In genomic region chr16:57533366-57533617, GRCh38 we compare ENCODE assay signal across 2 cellular contexts.
TF ChIP-seq lines count a peak whose summit lies in the region.

No MANE protein-coding gene starts in this region.

TF ChIP-seq in A549, 52 proteins besides CTCF, POLR2A, EP300 and RAD21:
- TF ChIP-seq EHF (CRISPR knock-in tag; IDR thresholded peaks at IDR 0.05) (no peak), CHD2 (IDR thresholded peaks at IDR 0.05; ENCODE audit: low read length, partially characterized antibody) (no peak), POLR2AphosphoS2 (conservative IDR thresholded peaks at IDR 0.05; ENCODE audit: low read length) (no peak), PBX3 (IDR thresholded peaks at IDR 0.05) (no peak), ZC3H11A (IDR thresholded peaks at IDR 0.05) (no peak), GATA3 (IDR thresholded peaks at IDR 0.05; ENCODE audit: borderline replicate concordance) (no peak), KDM5A (IDR thresholded peaks at IDR 0.05) (no peak), RFX5 (IDR thresholded peaks at IDR 0.05) (no peak), CEBPB (IDR thresholded peaks at IDR 0.05) (no peak), RCOR1 (IDR thresholded peaks at IDR 0.05; ENCODE audit: low read depth, low read length) (no peak), E2F6 (IDR thresholded peaks at IDR 0.05; ENCODE audit: borderline replicate concordance, low read depth) (no peak), ATOH8 (CRISPR knock-in tag; IDR thresholded peaks at IDR 0.05; ENCODE audit: low read depth) (no peak)
- TF ChIP-seq, protein P1, sequence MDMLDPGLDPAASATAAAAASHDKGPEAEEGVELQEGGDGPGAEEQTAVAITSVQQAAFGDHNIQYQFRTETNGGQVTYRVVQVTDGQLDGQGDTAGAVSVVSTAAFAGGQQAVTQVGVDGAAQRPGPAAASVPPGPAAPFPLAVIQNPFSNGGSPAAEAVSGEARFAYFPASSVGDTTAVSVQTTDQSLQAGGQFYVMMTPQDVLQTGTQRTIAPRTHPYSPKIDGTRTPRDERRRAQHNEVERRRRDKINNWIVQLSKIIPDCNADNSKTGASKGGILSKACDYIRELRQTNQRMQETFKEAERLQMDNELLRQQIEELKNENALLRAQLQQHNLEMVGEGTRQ (IDR thresholded peaks at IDR 0.05), result no peak
- TF ChIP-seq, protein P2, sequence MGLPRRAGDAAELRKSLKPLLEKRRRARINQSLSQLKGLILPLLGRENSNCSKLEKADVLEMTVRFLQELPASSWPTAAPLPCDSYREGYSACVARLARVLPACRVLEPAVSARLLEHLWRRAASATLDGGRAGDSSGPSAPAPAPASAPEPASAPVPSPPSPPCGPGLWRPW (IDR thresholded peaks at IDR 0.05), result no peak

TF ChIP-seq in GM23338, 12 proteins besides CTCF, POLR2A, EP300 and RAD21:
- TF ChIP-seq ZNF331 (CRISPR knock-in tag; IDR thresholded peaks at IDR 0.05; ENCODE audit: low read depth), result no peak
- TF ChIP-seq, protein P3, sequence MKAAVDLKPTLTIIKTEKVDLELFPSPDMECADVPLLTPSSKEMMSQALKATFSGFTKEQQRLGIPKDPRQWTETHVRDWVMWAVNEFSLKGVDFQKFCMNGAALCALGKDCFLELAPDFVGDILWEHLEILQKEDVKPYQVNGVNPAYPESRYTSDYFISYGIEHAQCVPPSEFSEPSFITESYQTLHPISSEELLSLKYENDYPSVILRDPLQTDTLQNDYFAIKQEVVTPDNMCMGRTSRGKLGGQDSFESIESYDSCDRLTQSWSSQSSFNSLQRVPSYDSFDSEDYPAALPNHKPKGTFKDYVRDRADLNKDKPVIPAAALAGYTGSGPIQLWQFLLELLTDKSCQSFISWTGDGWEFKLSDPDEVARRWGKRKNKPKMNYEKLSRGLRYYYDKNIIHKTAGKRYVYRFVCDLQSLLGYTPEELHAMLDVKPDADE (IDR thresholded peaks at IDR 0.05), result no peak
- TF ChIP-seq EZH2phosphoT487 (IDR thresholded peaks at IDR 0.05; ENCODE audit: unreplicated experiment), result no peak
- TF ChIP-seq NANOG (IDR thresholded peaks at IDR 0.05; ENCODE audit: borderline replicate concordance), result no peak
- TF ChIP-seq JUNB (IDR thresholded peaks at IDR 0.05; ENCODE audit: unreplicated experiment), result no peak
- TF ChIP-seq ZNF114 (CRISPR knock-in tag; IDR thresholded peaks at IDR 0.05), result no peak
- TF ChIP-seq, protein P4, sequence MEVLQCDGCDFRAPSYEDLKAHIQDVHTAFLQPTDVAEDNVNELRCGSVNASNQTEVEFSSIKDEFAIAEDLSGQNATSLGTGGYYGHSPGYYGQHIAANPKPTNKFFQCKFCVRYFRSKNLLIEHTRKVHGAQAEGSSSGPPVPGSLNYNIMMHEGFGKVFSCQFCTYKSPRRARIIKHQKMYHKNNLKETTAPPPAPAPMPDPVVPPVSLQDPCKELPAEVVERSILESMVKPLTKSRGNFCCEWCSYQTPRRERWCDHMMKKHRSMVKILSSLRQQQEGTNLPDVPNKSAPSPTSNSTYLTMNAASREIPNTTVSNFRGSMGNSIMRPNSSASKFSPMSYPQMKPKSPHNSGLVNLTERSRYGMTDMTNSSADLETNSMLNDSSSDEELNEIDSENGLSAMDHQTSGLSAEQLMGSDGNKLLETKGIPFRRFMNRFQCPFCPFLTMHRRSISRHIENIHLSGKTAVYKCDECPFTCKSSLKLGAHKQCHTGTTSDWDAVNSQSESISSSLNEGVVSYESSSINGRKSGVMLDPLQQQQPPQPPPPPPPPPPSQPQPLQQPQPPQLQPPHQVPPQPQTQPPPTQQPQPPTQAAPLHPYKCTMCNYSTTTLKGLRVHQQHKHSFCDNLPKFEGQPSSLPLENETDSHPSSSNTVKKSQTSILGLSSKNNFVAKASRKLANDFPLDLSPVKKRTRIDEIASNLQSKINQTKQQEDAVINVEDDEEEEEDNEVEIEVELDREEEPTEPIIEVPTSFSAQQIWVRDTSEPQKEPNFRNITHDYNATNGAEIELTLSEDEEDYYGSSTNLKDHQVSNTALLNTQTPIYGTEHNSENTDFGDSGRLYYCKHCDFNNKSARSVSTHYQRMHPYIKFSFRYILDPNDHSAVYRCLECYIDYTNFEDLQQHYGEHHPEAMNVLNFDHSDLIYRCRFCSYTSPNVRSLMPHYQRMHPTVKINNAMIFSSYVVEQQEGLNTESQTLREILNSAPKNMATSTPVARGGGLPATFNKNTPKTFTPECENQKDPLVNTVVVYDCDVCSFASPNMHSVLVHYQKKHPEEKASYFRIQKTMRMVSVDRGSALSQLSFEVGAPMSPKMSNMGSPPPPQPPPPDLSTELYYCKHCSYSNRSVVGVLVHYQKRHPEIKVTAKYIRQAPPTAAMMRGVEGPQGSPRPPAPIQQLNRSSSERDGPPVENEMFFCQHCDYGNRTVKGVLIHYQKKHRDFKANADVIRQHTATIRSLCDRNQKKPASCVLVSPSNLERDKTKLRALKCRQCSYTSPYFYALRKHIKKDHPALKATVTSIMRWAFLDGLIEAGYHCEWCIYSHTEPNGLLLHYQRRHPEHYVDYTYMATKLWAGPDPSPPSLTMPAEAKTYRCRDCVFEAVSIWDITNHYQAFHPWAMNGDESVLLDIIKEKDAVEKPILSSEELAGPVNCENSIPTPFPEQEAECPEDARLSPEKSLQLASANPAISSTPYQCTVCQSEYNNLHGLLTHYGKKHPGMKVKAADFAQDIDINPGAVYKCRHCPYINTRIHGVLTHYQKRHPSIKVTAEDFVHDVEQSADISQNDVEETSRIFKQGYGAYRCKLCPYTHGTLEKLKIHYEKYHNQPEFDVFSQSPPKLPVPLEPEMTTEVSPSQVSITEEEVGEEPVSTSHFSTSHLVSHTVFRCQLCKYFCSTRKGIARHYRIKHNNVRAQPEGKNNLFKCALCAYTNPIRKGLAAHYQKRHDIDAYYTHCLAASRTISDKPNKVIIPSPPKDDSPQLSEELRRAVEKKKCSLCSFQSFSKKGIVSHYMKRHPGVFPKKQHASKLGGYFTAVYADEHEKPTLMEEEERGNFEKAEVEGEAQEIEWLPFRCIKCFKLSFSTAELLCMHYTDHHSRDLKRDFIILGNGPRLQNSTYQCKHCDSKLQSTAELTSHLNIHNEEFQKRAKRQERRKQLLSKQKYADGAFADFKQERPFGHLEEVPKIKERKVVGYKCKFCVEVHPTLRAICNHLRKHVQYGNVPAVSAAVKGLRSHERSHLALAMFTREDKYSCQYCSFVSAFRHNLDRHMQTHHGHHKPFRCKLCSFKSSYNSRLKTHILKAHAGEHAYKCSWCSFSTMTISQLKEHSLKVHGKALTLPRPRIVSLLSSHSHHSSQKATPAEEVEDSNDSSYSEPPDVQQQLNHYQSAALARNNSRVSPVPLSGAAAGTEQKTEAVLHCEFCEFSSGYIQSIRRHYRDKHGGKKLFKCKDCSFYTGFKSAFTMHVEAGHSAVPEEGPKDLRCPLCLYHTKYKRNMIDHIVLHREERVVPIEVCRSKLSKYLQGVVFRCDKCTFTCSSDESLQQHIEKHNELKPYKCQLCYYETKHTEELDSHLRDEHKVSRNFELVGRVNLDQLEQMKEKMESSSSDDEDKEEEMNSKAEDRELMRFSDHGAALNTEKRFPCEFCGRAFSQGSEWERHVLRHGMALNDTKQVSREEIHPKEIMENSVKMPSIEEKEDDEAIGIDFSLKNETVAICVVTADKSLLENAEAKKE (CRISPR knock-in tag; IDR thresholded peaks at IDR 0.05), result no peak
- TF ChIP-seq REST (IDR thresholded peaks at IDR 0.05; ENCODE audit: unreplicated experiment), result no peak
- no peak for TF ChIP-seq EZH2 (IDR thresholded peaks at IDR 0.05; ENCODE audit: low read depth, unreplicated experiment)
- no peak for TF ChIP-seq CREB1 (CRISPR knock-in tag; IDR thresholded peaks at IDR 0.05; ENCODE audit: low read depth)
- TF ChIP-seq POLR2AphosphoS5 (IDR thresholded peaks at IDR 0.05; ENCODE audit: low read depth), result no peak
- TF ChIP-seq STAT1 (IDR thresholded peaks at IDR 0.05; ENCODE audit: unreplicated experiment), result no peak
TF ChIP-seq in GM23338: peak in this region for 0.
